Comparison of ENCODE assay signal across 12 cellular contexts in genomic region chr20:10985536-10985935, GRCh38.
A peak's percentile ranks its signal among the peaks of the same experiment; 100 is the strongest.
DNase-seq lines count a peak whose midpoint lies in the region; ATAC-seq and TF ChIP-seq lines count a peak whose summit lies in the region.
"Had no signal": no experiment of that assay in that cellular context is flagged by ENCODE, and none has a peak within 500 bp of the region (broad histone marks: within the 10 kb centered on the region; RNA-seq: fewer than 3 reads in every experiment).

No MANE protein-coding gene starts in this region.

- H3K36me3 ChIP-seq in BLaER1 (no peaks in the 10 kb centered on the region), esophagus muscularis mucosa (no peaks in the 10 kb centered on the region)
- H3K36me3 ChIP-seq: neutrophil had no signal

- intact Hi-C loops in esophagus muscularis mucosa (cut with DNase I) = no loop called here

- no peaks in the 10 kb centered on the region for H3K9me3 ChIP-seq in BLaER1
- H3K9me3 ChIP-seq in esophagus muscularis mucosa = no peaks in the 10 kb centered on the region
- H3K9me3 ChIP-seq: neutrophil had no signal

- H3K4me3 ChIP-seq in BLaER1 (no peak overlapping the region), esophagus muscularis mucosa (no peak overlapping the region)

- ATAC-seq in omental fat pad (ENCODE audit: low FRiP score) (peak; percentile 23), HG02588 (IDR thresholded peaks at IDR 0.05; ENCODE audit: unreplicated experiment) (no peak)
- ATAC-seq: Panc1; stimulated activated effector memory CD8-positive, alpha-beta T cell treated with anti-CD3 and anti-CD28 coated beads, Interleukin-12 subunit alpha, Interleukin-12 subunit beta, amount 100 ng/mL, for 72 hours had no signal

- 0% methylated on average over 1 of the region's 1 CpG for WGBS in esophagus muscularis mucosa

- peaks cover 21% of the 10 kb centered on the region for H3K4me1 ChIP-seq in BLaER1
- peaks cover 7 to 22% (median 12%) of the 10 kb centered on the region in 4 donors for H3K4me1 ChIP-seq in esophagus muscularis mucosa

- TF ChIP-seq CTCF in RWPE1 (conservative IDR thresholded peaks at IDR 0.05; ENCODE audit: low read depth) = no peak
- no peak for TF ChIP-seq CTCF in esophagus muscularis mucosa (IDR thresholded peaks at IDR 0.05)
- no peak for TF ChIP-seq CTCF in omental fat pad (IDR thresholded peaks at IDR 0.05)
- TF ChIP-seq CTCF in GM10248 (IDR thresholded peaks at IDR 0.05; ENCODE audit: control extremely low read depth, extremely low read depth, low read depth, missing control alignments) = no peak

- POLR2A ChIA-PET in RWPE1 (lab: Yijun Ruan, JAX; ENCODE audit: low non-redundant PET) = no interaction called here
- POLR2A ChIA-PET in GM10248 (lab: Yijun Ruan, JAX) = no interaction called here

- H3K4me2 ChIP-seq in BLaER1 = peak overlapping the region; percentile 54

- H3K27ac ChIP-seq in BLaER1 (no peak overlapping the region), RWPE1 (no peak overlapping the region), esophagus muscularis mucosa (replicated peaks in 1 of 4) (peak overlapping the region in 2 of 4 donors; percentile 6 to 16)
- H3K27ac ChIP-seq: neutrophil had no signal

- DNase-seq in RWPE1 (ENCODE audit: low spot score) (peak; percentile 22), esophagus muscularis mucosa (ENCODE audit: extremely low spot score) (peak; percentile 7), omental fat pad (ENCODE audit: low spot score) (no peak), GM10248 (ENCODE audit: extremely low spot score) (no peak), cerebellar cortex (ENCODE audit: low spot score) (no peak), DMS153 treated with DMSO at 0.1 percent for 48 hours (lab: John Stamatoyannopoulos, UW; ENCODE audit: unreplicated experiment) (no peak)
- DNase-seq: NCI-H446 had no signal

- no peak overlapping the region for H3K9ac ChIP-seq in BLaER1

- no peak for TF ChIP-seq EP300 in esophagus muscularis mucosa (IDR thresholded peaks at IDR 0.05)

- H3K27me3 ChIP-seq in BLaER1 (no peaks in the 10 kb centered on the region), esophagus muscularis mucosa (no peaks in the 10 kb centered on the region)
- H3K27me3 ChIP-seq: neutrophil had no signal

- H4K20me1 ChIP-seq in BLaER1 = no peaks in the 10 kb centered on the region

- no peak for TF ChIP-seq POLR2A in esophagus muscularis mucosa (IDR thresholded peaks at IDR 0.05; ENCODE audit: low read depth)

- CTCF ChIA-PET in RWPE1 (lab: Yijun Ruan, JAX) = no interaction called here
- CTCF ChIA-PET in GM10248 (lab: Yijun Ruan, JAX) = interaction anchor here (1.0 to 1.5 kb wide), 4 partner anchors 8 to 433 kb away, joined by 3 read pairs; no protein-coding TSS in a partner anchor

Comparison
In these comparisons a context has a peak if more than half of its experiments do, and no peak if none do; other contexts are left out.
1. DNase-seq: peak in RWPE1 (single experiment) and esophagus muscularis mucosa (single experiment); none in omental fat pad (single experiment), GM10248 (single experiment), cerebellar cortex (single experiment) and DMS153 treated with DMSO at 0.1 percent for 48 hours (single experiment).